8 cellular contexts compared by ENCODE assay signal in the genomic region with DNA sequence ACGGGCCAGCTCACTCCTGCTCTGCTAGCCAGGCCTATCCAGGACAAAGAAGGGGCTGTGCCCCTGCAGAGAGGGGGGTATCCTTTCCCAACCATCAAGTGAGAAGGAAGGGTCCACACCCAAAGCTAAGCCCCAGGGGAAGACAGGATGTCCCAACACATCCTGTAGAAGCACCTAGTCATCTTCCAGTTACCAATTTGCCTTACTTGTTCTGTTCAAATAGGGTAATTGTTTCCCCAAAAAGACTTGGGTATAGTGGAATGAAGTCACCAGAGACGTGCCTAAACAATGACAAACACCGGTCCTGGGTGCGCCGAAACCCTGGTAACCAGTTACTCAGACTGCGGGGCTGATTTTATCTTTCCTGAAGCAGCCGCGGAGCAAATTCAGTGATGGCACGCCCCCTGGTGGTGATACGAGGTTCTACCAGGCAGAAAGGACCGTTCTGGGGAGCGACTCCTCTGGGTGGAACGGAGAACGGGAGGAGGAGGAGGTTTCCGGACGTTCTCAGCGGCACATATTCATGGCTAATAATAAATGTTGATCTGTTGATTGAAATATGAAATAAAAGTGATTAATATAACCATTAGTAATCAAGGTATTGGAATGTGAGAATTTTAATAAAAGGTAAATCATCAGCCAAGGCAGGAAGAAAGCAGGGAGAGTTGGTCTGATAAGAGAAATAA. TPM values are rescaled to one million over a fixed set of nuclear protein-coding genes. Genes with fewer than 3 reads are reported as not detected.
DNase-seq lines count a peak whose midpoint lies in the region; ATAC-seq, FAIRE-seq and TF ChIP-seq lines count a peak whose summit lies in the region.

No MANE protein-coding gene starts in this region.

- POLR2A ChIA-PET in T-cell (lab: Charles Lee) = no interaction called here

- H3K27me3 ChIP-seq in adrenal gland (no peaks in the 10 kb centered on the region), heart left ventricle (no peaks in the 10 kb centered on the region)

- 1 to 6% (median 4%) methylated on average over 16 to 17 of the region's 17 CpGs for WGBS in adrenal gland, 4 donors
- 3 to 5% (median 5%) methylated on average over 17 of the region's 17 CpGs for WGBS in heart left ventricle, 4 donors

- H3K4me3 ChIP-seq in GM12875 (ENCODE audit: low read depth, low read length) (no peak overlapping the region), adrenal gland (peak overlapping the region in 1 of 4 donors; percentile 24), heart left ventricle (peak overlapping the region in 5 of 12 donors; percentile 1 to 14 (median 3))

- intact Hi-C loops in adrenal gland (cut with DNase I) (loop anchor here in 1 of 2 donors (10.0 kb wide), 1 partner anchor 516 kb away; a partner anchor contains a TSS), heart left ventricle (cut with DNase I) (loop anchor here in 3 of 10 donors (5.0 to 10.0 kb wide), 2 partner anchors 563 to 566 kb away; no protein-coding TSS in a partner anchor)

- DNase-seq in NCI-H146 treated with DMSO at 0.1 percent for 48 hours (lab: John Stamatoyannopoulos, UW; ENCODE audit: unreplicated experiment) = peak; percentile 70
- DNase-seq in T-cell = peak; percentile 72 to 94 (median 88)
- peak; percentile 85 to 97 (median 88) for DNase-seq in adrenal gland
- DNase-seq in heart left ventricle = peak; percentile 87 to 92 (median 89)
- peak; percentile 54 for DNase-seq in pulmonary artery endothelial cell (ENCODE audit: low read depth, low spot score)
- DNase-seq in urothelium cell line (ENCODE audit: low spot score) = peak; percentile 89

- H3K36me3 ChIP-seq in adrenal gland (replicated peaks in 1 of 2) (no peaks in the 10 kb centered on the region), heart left ventricle (no peaks in the 10 kb centered on the region)

- peaks cover 3 to 7% of the 10 kb centered on the region in 2 donors for H3K27me3 Mint-ChIP-seq in T-cell

- H3K4me3 Mint-ChIP-seq in T-cell = peak overlapping the region in 2 of 3 donors; percentile 26 to 46

- TF ChIP-seq CTCF in GM12875 (IDR thresholded peaks at IDR 0.05; ENCODE audit: borderline replicate concordance, insufficient read depth, low read depth, low read length) (peak; percentile 84), adrenal gland (IDR thresholded peaks at IDR 0.05) (peak; percentile 97 to 99 (median 99)), heart left ventricle (IDR thresholded peaks at IDR 0.05) (peak; percentile 93 to 99 (median 98))

- H3K4me1 Mint-ChIP-seq in T-cell = peaks cover 22 to 32% (median 27%) of the 10 kb centered on the region in 3 donors

- H3K27ac ChIP-seq in adrenal gland = peak overlapping the region in 1 of 5 donors; percentile 3
- H3K27ac ChIP-seq in heart left ventricle = peak overlapping the region in 8 of 12 donors; percentile 0 to 59 (median 26)

- ATAC-seq in HG02884 (IDR thresholded peaks at IDR 0.05; ENCODE audit: unreplicated experiment) = peak; percentile 85
- ATAC-seq in T-cell (replicated peaks in 1 of 4) = peak; percentile 88 to 94 (median 94)
- ATAC-seq in heart left ventricle = peak; percentile 88 to 93 (median 93)

- H3K4me1 ChIP-seq in adrenal gland (replicated peaks in 1 of 2) = peaks cover 5 to 10% of the 10 kb centered on the region in 2 donors
- peaks cover 0 to 24% (median 16%) of the 10 kb centered on the region in 12 donors for H3K4me1 ChIP-seq in heart left ventricle

- H3K36me3 Mint-ChIP-seq in T-cell = no peaks in the 10 kb centered on the region

- H3K27ac Mint-ChIP-seq in T-cell = peak overlapping the region in 1 of 2 donors; percentile 54

- H3K9me3 ChIP-seq in adrenal gland (replicated peaks in 1 of 3) (no peaks in the 10 kb centered on the region), heart left ventricle (no peaks in the 10 kb centered on the region)

- CTCF ChIA-PET in T-cell (lab: Charles Lee) = interaction anchor here (0.7 to 1.1 kb wide), 2 partner anchors 513 to 562 kb away, joined by 3 to 5 read pairs; no protein-coding TSS in a partner anchor

- H3K9me3 Mint-ChIP-seq in T-cell = no peaks in the 10 kb centered on the region

- TF ChIP-seq POLR2A in adrenal gland (IDR thresholded peaks at IDR 0.05) (no peak), heart left ventricle (IDR thresholded peaks at IDR 0.05) (no peak)

- peak; percentile 85 for FAIRE-seq in urothelium cell line (lab: Jason Lieb, UNC)

RNA-seq across cellular contexts. Expression of a gene that starts 19.9 kb away (rescaled TPM):
- total RNA-seq in T-cell = 10 to 100 TPM; 31.4 to 44.1 (median 36.8) TPM
- total RNA-seq in adrenal gland = 10 to 100 TPM; 17.5 to 49.8 (median 31.6) TPM
- polyA plus RNA-seq in adrenal gland = 10 to 100 TPM; 18.7 to 51.1 (median 40.8) TPM
- total RNA-seq in heart left ventricle = 10 to 100 TPM in 7 of 9 donors, 1 to 10 TPM in 2; 8.6 to 18.9 (median 12.1) TPM
- 10 to 100 TPM; 10.4 to 16.3 TPM for polyA plus RNA-seq in heart left ventricle
- 15.3 and 15.4 TPM in 2 replicates for total RNA-seq in pulmonary artery endothelial cell
